31 cellular contexts compared by ENCODE assay signal in genomic region chr5:79333852-79334557, GRCh38.
DNase-seq lines count a peak whose midpoint lies in the region; ATAC-seq, FAIRE-seq and TF ChIP-seq lines count a peak whose summit lies in the region.
"Had no signal": no experiment of that assay in that cellular context is flagged by ENCODE, and none has a peak within 500 bp of the region (broad histone marks: within the 10 kb centered on the region; RNA-seq: fewer than 3 reads in every experiment).

No MANE protein-coding gene starts in this region.

- RAD21 ChIA-PET in GM12878 (lab: Charles Lee; ENCODE audit: unreplicated experiment), result no interaction called here

- H2AK5ac ChIP-seq in mesendoderm (ENCODE audit: low read length), result no peak overlapping the region

- TF ChIP-seq CTCF in DND-41 (IDR thresholded peaks at IDR 0.05; ENCODE audit: borderline replicate concordance, extremely low read depth, low read length, poor library complexity, severe bottlenecking) (peak; percentile 20), GM12878 (IDR thresholded peaks at IDR 0.05 in 2 of 3, conservative IDR thresholded peaks at IDR 0.05 in 1 of 3; ENCODE audit: control insufficient read depth in 2 of 3, extremely low read depth in 1 of 3, insufficient read depth in 1 of 3, low read depth in 3 of 3, low read length in 3 of 3) (0 out of 6 replicates have a peak, but pooled peaks of 1 of the 3 experiments have one; percentile 4), chondrocyte (IDR thresholded peaks at IDR 0.05) (no peak)

- no peaks in the 10 kb centered on the region for H3K27me3 ChIP-seq in DND-41 (ENCODE audit: insufficient read depth, low read length, poor library complexity)
- H3K27me3 ChIP-seq in GM12878 (replicated peaks in 1 of 2; ENCODE audit: control insufficient read depth in 2 of 2, insufficient read depth in 2 of 2, low read length in 1 of 2), result no peaks in the 10 kb centered on the region
- H3K27me3 ChIP-seq in mesendoderm (ENCODE audit: insufficient read depth, low read length, poor library complexity), result no peaks in the 10 kb centered on the region
- H3K27me3 ChIP-seq: adrenal gland, esophagus squamous epithelium, sigmoid colon, SJSA1, thyroid gland had no signal

- H3K9ac ChIP-seq in DND-41 (ENCODE audit: low read depth, low read length) (no peak overlapping the region), GM12878 (ENCODE audit: control insufficient read depth, insufficient read depth, low read length) (no peak overlapping the region), mesendoderm (ENCODE audit: low read length) (no peak overlapping the region)

- no TSS peak for BruUV-seq in GM12878 (replicated peaks; lab: Mats Ljungman, UMichigan)

- TF ChIP-seq POLR2A in GM12878 (IDR thresholded peaks at IDR 0.05; ENCODE audit: low read depth, low read length), result no peak

- H3K9me3 ChIP-seq in DND-41 (ENCODE audit: insufficient read depth, low read length, severe bottlenecking) (no peaks in the 10 kb centered on the region), GM12878 (replicated peaks; ENCODE audit: control insufficient read depth, insufficient read depth, low read length) (no peaks in the 10 kb centered on the region)
- H3K9me3 ChIP-seq: adrenal gland, esophagus squamous epithelium, lower lobe of right lung, sigmoid colon, SJSA1, thyroid gland had no signal

- CTCF ChIA-PET in GM12878 (lab: Yijun Ruan, JAX), result interaction anchor here (1.0 kb wide), 1 partner anchor 143 kb away, joined by 4 read pairs; no protein-coding TSS in a partner anchor

- no peaks in the 10 kb centered on the region for H3K4me1 Mint-ChIP-seq in chondrocyte (ENCODE audit: low read depth)
- H3K4me1 Mint-ChIP-seq: activated CD4-positive, alpha-beta T cell treated with anti-CD3 and anti-CD28 coated beads, Interleukin-2, amount 10 ng/mL, durations not matched to agents 24 days and 14 days; IgD-negative memory B cell; T-helper 17 cell had no signal

- H3K27ac Mint-ChIP-seq in chondrocyte (ENCODE audit: unreplicated experiment), result no peak overlapping the region
- H3K27ac Mint-ChIP-seq: activated CD4-positive, alpha-beta T cell treated with anti-CD3 and anti-CD28 coated beads, Interleukin-2, amount 10 ng/mL, durations not matched to agents 24 days and 14 days; CD8-positive, alpha-beta T cell; effector memory CD8-positive, alpha-beta T cell; IgD-negative memory B cell; progenitor cell of endocrine pancreas; stimulated activated naive CD8-positive, alpha-beta T cell treated with anti-CD3 and anti-CD28 coated beads, Interleukin-15, Interleukin-2, amounts not matched to agents 100 ng/mL and 50 ng/mL, for 24 hours; T-helper 17 cell had no signal

- H2BK120ac ChIP-seq in mesendoderm (ENCODE audit: low read depth, low read length), result no peak overlapping the region

- H3K4me3 Mint-ChIP-seq in chondrocyte (ENCODE audit: unreplicated experiment), result no peak overlapping the region
- H3K4me3 Mint-ChIP-seq: activated CD4-positive, alpha-beta T cell treated with anti-CD3 and anti-CD28 coated beads, Interleukin-2, amount 10 ng/mL, durations not matched to agents 24 days and 14 days; activated T-cell treated with anti-CD3 and anti-CD28 coated beads, Interleukin-2, amount 50 U/mL, for 4 hours; CD8-positive, alpha-beta T cell; effector memory CD8-positive, alpha-beta T cell; IgD-negative memory B cell; stimulated activated naive CD8-positive, alpha-beta T cell treated with anti-CD3 and anti-CD28 coated beads, Interleukin-15, Interleukin-2, amounts not matched to agents 100 ng/mL and 50 ng/mL, for 24 hours; T-helper 17 cell had no signal

- intact Hi-C loops in GM12878 (cut with micrococcal nuclease; ENCODE audit: unreplicated experiment), result no loop called here

- no peak overlapping the region for H2BK5ac ChIP-seq in mesendoderm (ENCODE audit: low read length)

- H4K5ac ChIP-seq in mesendoderm (ENCODE audit: low read length), result no peak overlapping the region

- H3K4me3 ChIP-seq in DND-41 (ENCODE audit: low read depth in 1 of 2, low read length in 2 of 2) (no peak overlapping the region), GM12878 (no peak overlapping the region), mesendoderm (ENCODE audit: low read length) (no peak overlapping the region)
- H3K4me3 ChIP-seq: adrenal gland, coronary artery, esophagus squamous epithelium, lower lobe of right lung, sigmoid colon, SJSA1, thyroid gland had no signal

- H4K8ac ChIP-seq in mesendoderm (ENCODE audit: low read depth, low read length), result no peak overlapping the region

- H3K4me2 ChIP-seq in DND-41 (ENCODE audit: insufficient read depth, low read length) (no peak overlapping the region), GM12878 (ENCODE audit: control insufficient read depth, insufficient read depth) (no peak overlapping the region), mesendoderm (ENCODE audit: low read length) (no peak overlapping the region)

- WGBS in GM12878 (ENCODE audit: insufficient coverage, insufficient replicate concordance, low lambda C conversion rate, missing lambda C conversion rate), result 60% methylated on average over 10 of the region's 10 CpGs
- WGBS in mesendoderm (ENCODE audit: extremely low coverage, insufficient coverage, low lambda C conversion rate), result no CpG with 5 or more reads among the region's 10 CpGs

- no peak overlapping the region for H2BK15ac ChIP-seq in mesendoderm (replicated peaks; ENCODE audit: low read depth)

- no peaks in the 10 kb centered on the region for H3K27me3 Mint-ChIP-seq in chondrocyte (ENCODE audit: low read depth)
- H3K27me3 Mint-ChIP-seq: progenitor cell of endocrine pancreas had no signal

- in situ Hi-C loops in GM12878 (cut with MboI), result no loop called here

- H3K36me3 ChIP-seq in DND-41 (ENCODE audit: insufficient read depth, low read length) (no peaks in the 10 kb centered on the region), GM12878 (ENCODE audit: control insufficient read depth in 2 of 2, insufficient read depth in 2 of 2, low read length in 1 of 2) (no peaks in the 10 kb centered on the region), mesendoderm (ENCODE audit: control insufficient read depth, insufficient read depth, low read length) (no peaks in the 10 kb centered on the region)
- H3K36me3 ChIP-seq: adrenal gland, esophagus squamous epithelium, lower lobe of right lung, sigmoid colon, SJSA1, thyroid gland had no signal

- no peaks in the 10 kb centered on the region for H4K20me1 ChIP-seq in DND-41 (ENCODE audit: insufficient read depth, low read length)
- H4K20me1 ChIP-seq in GM12878 (ENCODE audit: control insufficient read depth, insufficient read depth), result no peaks in the 10 kb centered on the region

- POLR2A ChIA-PET in GM12878 (lab: Charles Lee), result interaction anchor here (0.6 kb wide), 1 partner anchor 117 kb away, joined by 4 read pairs; no protein-coding TSS in a partner anchor

- TF ChIP-seq EP300 in GM12878 (IDR thresholded peaks at IDR 0.05; ENCODE audit: borderline replicate concordance in 1 of 2, control insufficient read depth in 1 of 2, low read depth in 2 of 2, low read length in 2 of 2), result no peak

- H3K36me3 Mint-ChIP-seq in chondrocyte (ENCODE audit: low read depth), result peaks cover 15% of the 10 kb centered on the region
- H3K36me3 Mint-ChIP-seq: CD8-positive, alpha-beta T cell had no signal

- TF ChIP-seq RAD21 in GM12878 (IDR thresholded peaks at IDR 0.05; ENCODE audit: insufficient read depth, low read depth, low read length), result 0 out of 2 replicates have a peak, but pooled peaks have one; percentile 11

- H3K23ac ChIP-seq in mesendoderm (ENCODE audit: low read length), result no peak overlapping the region

- H3K4me1 ChIP-seq in DND-41 (ENCODE audit: insufficient read depth, low read length) (no peaks in the 10 kb centered on the region), GM12878 (ENCODE audit: control insufficient read depth, insufficient read depth, low read length) (no peaks in the 10 kb centered on the region), mesendoderm (ENCODE audit: control insufficient read depth, low read depth, low read length) (no peaks in the 10 kb centered on the region)
- H3K4me1 ChIP-seq: adrenal gland, esophagus squamous epithelium, lower lobe of right lung, sigmoid colon, SJSA1, thyroid gland had no signal

- H3K27ac ChIP-seq in DND-41 (ENCODE audit: low read length) (no peak overlapping the region), GM12878 (ENCODE audit: control insufficient read depth, insufficient read depth) (no peak overlapping the region), mesendoderm (ENCODE audit: low read depth, low read length) (no peak overlapping the region)
- H3K27ac ChIP-seq: adrenal gland, coronary artery, esophagus squamous epithelium, lower lobe of right lung, sigmoid colon, SJSA1, thyroid gland had no signal

- H3K9me3 Mint-ChIP-seq in chondrocyte (ENCODE audit: low read depth), result peaks cover 18% of the 10 kb centered on the region
- H3K9me3 Mint-ChIP-seq: activated CD4-positive, alpha-beta T cell treated with anti-CD3 and anti-CD28 coated beads, Interleukin-2, amount 10 ng/mL, durations not matched to agents 24 days and 14 days had no signal

- ATAC-seq in DND-41 (ENCODE audit: insufficient read depth, low read depth) (no peak), GM12878 (no peak), HG03457 (IDR thresholded peaks at IDR 0.05; ENCODE audit: unreplicated experiment) (no peak), GM18498 (IDR thresholded peaks at IDR 0.05; ENCODE audit: unreplicated experiment) (no peak)
- ATAC-seq: activated T-cell treated with anti-CD3 and anti-CD28 coated beads, Interleukin-2, amount 50 U/mL, for 4 hours; CD8-positive, alpha-beta T cell; effector memory CD8-positive, alpha-beta T cell; lower lobe of right lung; T-helper 17 cell had no signal

- H3K79me2 ChIP-seq in DND-41 (ENCODE audit: insufficient read depth, low read length), result no peaks in the 10 kb centered on the region
- H3K79me2 ChIP-seq in GM12878 (ENCODE audit: control insufficient read depth, insufficient read depth, low read length), result no peaks in the 10 kb centered on the region
- H3K79me2 ChIP-seq in mesendoderm (ENCODE audit: control insufficient read depth, insufficient read depth, low read length), result no peaks in the 10 kb centered on the region

- SMC1A ChIA-PET in GM12878 (lab: Charles Lee; ENCODE audit: uncharacterized antibody, unreplicated experiment), result no interaction called here

- H2AFZ ChIP-seq in DND-41 (ENCODE audit: low read depth, low read length) (no peak overlapping the region), GM12878 (ENCODE audit: control insufficient read depth, low read depth, low read length) (no peak overlapping the region)

- DNase-seq in DND-41 (no peak), HT1080 (ENCODE audit: low read depth) (peak; percentile 12), GM12878 (ENCODE audit: low read depth, low spot score) (no peak), mesendoderm (peak; percentile 16), chondrocyte (ENCODE audit: low spot score) (no peak)
- DNase-seq: activated CD4-positive, alpha-beta T cell treated with anti-CD3 and anti-CD28 coated beads, Interleukin-2, amount 10 ng/mL, durations not matched to agents 24 days and 14 days; activated naive CD4-positive, alpha-beta T cell treated with Interleukin-2 at 50 U/mL for 16 hours; activated T-cell treated with anti-CD3 and anti-CD28 coated beads, Interleukin-2, amount 50 U/mL, for 4 hours; adrenal gland; AML-193; CD8-positive, alpha-beta T cell; DMS53; effector memory CD8-positive, alpha-beta T cell; esophagus squamous epithelium; GDM1; HCEC 1CT; kidney; lower lobe of right lung; NCI-H1417; NCI-H446 treated with DMSO at 0.1 percent for 48 hours; sigmoid colon; stimulated activated CD4-positive, alpha-beta T cell treated with anti-CD3 and anti-CD28 coated beads, Interleukin-15, amount 100 ng/mL, for 24 hours; T-helper 17 cell; thyroid gland had no signal

- no peaks in the 10 kb centered on the region for H3K79me1 ChIP-seq in mesendoderm (ENCODE audit: low read length)

- H3K56ac ChIP-seq in mesendoderm (ENCODE audit: low read length), result no peak overlapping the region

- no peak overlapping the region for H3K4ac ChIP-seq in mesendoderm (ENCODE audit: low read depth, low read length)

- no peak for FAIRE-seq in GM12878 (lab: Jason Lieb, UNC)
- FAIRE-seq: kidney had no signal

- H3K18ac ChIP-seq in mesendoderm (ENCODE audit: low read length), result no peak overlapping the region

Comparison
In these comparisons a context has a peak if more than half of its experiments do, and no peak if none do; other contexts are left out.
1. DNase-seq: peak in HT1080 (single experiment) and mesendoderm (single experiment); none in DND-41 (single experiment), GM12878 (single experiment) and chondrocyte (single experiment).